In genomic region chr14:86646688-86647687, GRCh38 we compare ENCODE assay signal across 10 cellular contexts.
DNase-seq lines count a peak whose midpoint lies in the region; ATAC-seq and TF ChIP-seq lines count a peak whose summit lies in the region.
"Had no signal": no experiment of that assay in that cellular context is flagged by ENCODE, and none has a peak within 500 bp of the region (broad histone marks: within the 10 kb centered on the region; RNA-seq: fewer than 3 reads in every experiment).

No MANE protein-coding gene starts in this region.

- no peaks in the 10 kb centered on the region for H3K36me3 ChIP-seq in KMS-11 (ENCODE audit: insufficient read depth)
- H3K36me3 ChIP-seq in gastroesophageal sphincter = no peaks in the 10 kb centered on the region

- H2AFZ ChIP-seq in KMS-11 (ENCODE audit: low read depth) = peak overlapping the region; percentile 18; the same call in 1 of the 2 replicates

- peaks cover 2% of the 10 kb centered on the region for H3K9me3 Mint-ChIP-seq in stimulated activated memory B cell treated with anti-CD40 and anti-IgM and Interleukin-4, amounts not matched to agents 10 μg/mL and 1 μg/mL and 100 μg/mL, for 72 hours

- H4K20me1 ChIP-seq in KMS-11 (ENCODE audit: insufficient read depth) = no peaks in the 10 kb centered on the region

- H3K4me3 Mint-ChIP-seq in stimulated activated memory B cell treated with anti-CD40 and anti-IgM and Interleukin-4, amounts not matched to agents 10 μg/mL and 1 μg/mL and 100 μg/mL, for 72 hours = no peak overlapping the region
- H3K4me3 Mint-ChIP-seq: central memory CD8-positive, alpha-beta T cell had no signal

- no peak for TF ChIP-seq POLR2A in gastroesophageal sphincter (IDR thresholded peaks at IDR 0.05)

- H3K79me2 ChIP-seq in KMS-11 (ENCODE audit: insufficient read depth, low read depth) = no peaks in the 10 kb centered on the region

- TF ChIP-seq CTCF in KMS-11 (conservative IDR thresholded peaks at IDR 0.05; ENCODE audit: low read depth, low read length) (peak; percentile 66), WI38 (IDR thresholded peaks at IDR 0.05; ENCODE audit: low read depth, low read length) (peak; percentile 14; the same call in 1 of the 2 replicates), gastroesophageal sphincter (IDR thresholded peaks at IDR 0.05) (no peak)

- no peaks in the 10 kb centered on the region for H3K36me3 Mint-ChIP-seq in stimulated activated memory B cell treated with anti-CD40 and anti-IgM and Interleukin-4, amounts not matched to agents 10 μg/mL and 1 μg/mL and 100 μg/mL, for 72 hours

- no peak overlapping the region for H3K4me3 ChIP-seq in KMS-11 (IDR thresholded peaks at IDR 0.05; ENCODE audit: insufficient read depth, low read depth, low read length)
- H3K4me3 ChIP-seq in WI38 (ENCODE audit: low read depth, low read length) = no peak overlapping the region
- H3K4me3 ChIP-seq in gastroesophageal sphincter = no peak overlapping the region

- no peak overlapping the region for H3K27ac Mint-ChIP-seq in stimulated activated memory B cell treated with anti-CD40 and anti-IgM and Interleukin-4, amounts not matched to agents 10 μg/mL and 1 μg/mL and 100 μg/mL, for 72 hours

- DNase-seq in ELR (ENCODE audit: low read depth) (peak; percentile 52), kidney tubule cell (ENCODE audit: low spot score) (peak; percentile 30), COR-L47 (lab: John Stamatoyannopoulos, UW) (no peak)
- DNase-seq: right cardiac atrium had no signal

- no peak overlapping the region for H3K9ac ChIP-seq in KMS-11

- no peak overlapping the region for H3K4me2 ChIP-seq in KMS-11

- H3K27ac ChIP-seq in KMS-11 (no peak overlapping the region), gastroesophageal sphincter (no peak overlapping the region)

- no peak for TF ChIP-seq EP300 in gastroesophageal sphincter (IDR thresholded peaks at IDR 0.05)

- H3K27me3 ChIP-seq in KMS-11 (ENCODE audit: insufficient read depth, low read depth) (no peaks in the 10 kb centered on the region), gastroesophageal sphincter (no peaks in the 10 kb centered on the region)

- H3K9me3 ChIP-seq in gastroesophageal sphincter = peaks cover 0 to 6% (median 0%) of the 10 kb centered on the region in 3 donors

- H3K27me3 Mint-ChIP-seq in stimulated activated memory B cell treated with anti-CD40 and anti-IgM and Interleukin-4, amounts not matched to agents 10 μg/mL and 1 μg/mL and 100 μg/mL, for 72 hours = no peaks in the 10 kb centered on the region
- H3K27me3 Mint-ChIP-seq: central memory CD8-positive, alpha-beta T cell had no signal

- no peaks in the 10 kb centered on the region for H3K4me1 Mint-ChIP-seq in stimulated activated memory B cell treated with anti-CD40 and anti-IgM and Interleukin-4, amounts not matched to agents 10 μg/mL and 1 μg/mL and 100 μg/mL, for 72 hours
- H3K4me1 Mint-ChIP-seq: central memory CD8-positive, alpha-beta T cell had no signal

- no peak for ATAC-seq in gastroesophageal sphincter
- no peak for ATAC-seq in stimulated activated memory B cell treated with anti-CD40 and anti-IgM and Interleukin-4, amounts not matched to agents 10 μg/mL and 1 μg/mL and 100 μg/mL, for 72 hours
- ATAC-seq in GM21447 (IDR thresholded peaks at IDR 0.05; ENCODE audit: unreplicated experiment) = no peak
- ATAC-seq: right cardiac atrium had no signal

- 63 to 67% methylated on average over 1 to 4 of the region's 4 CpGs for WGBS in gastroesophageal sphincter (ENCODE audit: low coverage in 1 of 2), 2 donors

- H3K4me1 ChIP-seq in KMS-11 (ENCODE audit: low read depth, poor library complexity, severe bottlenecking) = peaks cover 10% of the 10 kb centered on the region
- no peaks in the 10 kb centered on the region for H3K4me1 ChIP-seq in gastroesophageal sphincter

Comparison
In these comparisons a context has a peak if more than half of its experiments do, and no peak if none do; other contexts are left out.
1. CTCF ChIP-seq: peak in KMS-11 (single experiment) and WI38 (single experiment); none in gastroesophageal sphincter (0 of 4).